29 cellular contexts compared by ENCODE assay signal in genomic region chr5:65544473-65544872, GRCh38.
"Had no signal": no experiment of that assay in that cellular context is flagged by ENCODE, and none has a peak within 500 bp of the region (broad histone marks: within the 10 kb centered on the region; RNA-seq: fewer than 3 reads in every experiment).

No MANE protein-coding gene starts in this region.

- H3K4me3 ChIP-seq: neural progenitor cell, ovary, psoas muscle, right lobe of liver, sigmoid colon, suprapubic skin, testis, tibial artery, transverse colon, upper lobe of right lung, uterus had no signal

- H3K27ac ChIP-seq: neural progenitor cell, ovary, parathyroid adenoma, psoas muscle, right lobe of liver, sigmoid colon, suprapubic skin, testis, tibial artery, transverse colon, upper lobe of right lung, uterus had no signal

- H3K4me1 Mint-ChIP-seq: natural killer cell; nephron; neural progenitor cell; stimulated activated memory B cell treated with anti-CD40 and anti-IgM and Interleukin-4, amounts not matched to agents 10 μg/mL and 1 μg/mL and 100 μg/mL, for 72 hours; stimulated activated naive CD8-positive, alpha-beta T cell treated with anti-CD3 and anti-CD28 coated beads, Interleukin-15, amount 100 ng/mL, for 72 hours had no signal

- H3K36me3 ChIP-seq: ovary, right lobe of liver, sigmoid colon, suprapubic skin, tibial artery, transverse colon, upper lobe of right lung, uterus had no signal

- H3K9me3 ChIP-seq: ovary, psoas muscle, right lobe of liver, sigmoid colon, suprapubic skin, testis, tibial artery, transverse colon, upper lobe of right lung, uterus had no signal

- H3K79me2 ChIP-seq: parathyroid adenoma had no signal

- H3K9me3 Mint-ChIP-seq: natural killer cell; nephron; neural progenitor cell; stimulated activated memory B cell treated with anti-CD40 and anti-IgM and Interleukin-4, amounts not matched to agents 10 μg/mL and 1 μg/mL and 100 μg/mL, for 72 hours; stimulated activated naive CD8-positive, alpha-beta T cell treated with anti-CD3 and anti-CD28 coated beads, Interleukin-15, amount 100 ng/mL, for 72 hours; type B pancreatic cell had no signal

- ATAC-seq: natural killer cell; psoas muscle; right cardiac atrium; right lobe of liver; stimulated activated memory B cell treated with anti-CD40 and anti-IgM and Interleukin-4, amounts not matched to agents 10 μg/mL and 1 μg/mL and 100 μg/mL, for 72 hours; stimulated activated naive CD8-positive, alpha-beta T cell treated with anti-CD3 and anti-CD28 coated beads, Interleukin-15, amount 100 ng/mL, for 72 hours; stimulated activated naive CD8-positive, alpha-beta T cell treated with anti-CD3 and anti-CD28 coated beads, Interleukin-15, Interleukin-2, amounts not matched to agents 100 U/mL and 50 U/mL, for 24 hours; upper lobe of right lung had no signal

- FAIRE-seq: small intestine had no signal

- H3K27me3 Mint-ChIP-seq: progenitor cell of endocrine pancreas; stimulated activated memory B cell treated with anti-CD40 and anti-IgM and Interleukin-4, amounts not matched to agents 10 μg/mL and 1 μg/mL and 100 μg/mL, for 72 hours; stimulated activated naive CD8-positive, alpha-beta T cell treated with anti-CD3 and anti-CD28 coated beads, Interleukin-15, amount 100 ng/mL, for 72 hours; type B pancreatic cell had no signal

- H3K4me3 Mint-ChIP-seq: natural killer cell; nephron; neural progenitor cell; stimulated activated memory B cell treated with anti-CD40 and anti-IgM and Interleukin-4, amounts not matched to agents 10 μg/mL and 1 μg/mL and 100 μg/mL, for 72 hours; stimulated activated naive CD8-positive, alpha-beta T cell treated with anti-CD3 and anti-CD28 coated beads, Interleukin-15, amount 100 ng/mL, for 72 hours; type B pancreatic cell had no signal

- H3K27ac Mint-ChIP-seq: nephron; neural progenitor cell; progenitor cell of endocrine pancreas; stimulated activated memory B cell treated with anti-CD40 and anti-IgM and Interleukin-4, amounts not matched to agents 10 μg/mL and 1 μg/mL and 100 μg/mL, for 72 hours; stimulated activated naive CD8-positive, alpha-beta T cell treated with anti-CD3 and anti-CD28 coated beads, Interleukin-15, amount 100 ng/mL, for 72 hours; type B pancreatic cell had no signal

- DNase-seq: natural killer cell; occipital lobe; ovary; posterior cingulate gyrus; psoas muscle; right cardiac atrium; right lobe of liver; sigmoid colon; small intestine; stimulated activated CD4-positive, alpha-beta T cell treated with anti-CD3 and anti-CD28 coated beads, Interleukin-15, amount 100 ng/mL, for 24 hours; stimulated activated CD4-positive, alpha-beta T cell treated with anti-CD3 and anti-CD28 coated beads, Interleukin-2, amount 100 ng/mL, for 24 hours; stimulated activated CD4-positive, alpha-beta T cell treated with anti-CD3 and anti-CD28 coated beads, Interleukin-2, amount 100 ng/mL, for 48 hours; stimulated activated CD4-positive, alpha-beta T cell treated with anti-CD3 and anti-CD28 coated beads, Interleukin-4, amount 100 ng/mL, for 24 hours; stimulated activated naive CD4-positive, alpha-beta T cell; stimulated activated naive CD8-positive, alpha-beta T cell treated with anti-CD3 and anti-CD28 coated beads, Interleukin-15, amount 100 ng/mL, for 72 hours; stimulated activated naive CD8-positive, alpha-beta T cell treated with anti-CD3 and anti-CD28 coated beads, Interleukin-15, Interleukin-2, amounts not matched to agents 100 U/mL and 50 U/mL, for 24 hours; substantia nigra; testis; tibial artery; transverse colon; upper lobe of right lung; uterus had no signal

- H3K4me1 ChIP-seq: neural progenitor cell, parathyroid adenoma, psoas muscle, right lobe of liver, sigmoid colon, suprapubic skin, testis, tibial artery, transverse colon, upper lobe of right lung, uterus had no signal

- H3K4me2 ChIP-seq: neural progenitor cell had no signal

- H3K9ac ChIP-seq: neural progenitor cell, parathyroid adenoma had no signal

- H3K27me3 ChIP-seq: neural progenitor cell, ovary, right lobe of liver, sigmoid colon, suprapubic skin, testis, tibial artery, transverse colon, upper lobe of right lung, uterus had no signal

- H2AFZ ChIP-seq: neural progenitor cell, parathyroid adenoma had no signal
